ENCODE assay signal across 9 cellular contexts in genomic region chr1:198655464-198656121, GRCh38. TPM values are rescaled to one million over a fixed set of nuclear protein-coding genes. Genes with fewer than 3 reads are reported as not detected.
DNase-seq lines count a peak whose midpoint lies in the region; ATAC-seq and TF ChIP-seq lines count a peak whose summit lies in the region.
"Had no signal": no experiment of that assay in that cellular context is flagged by ENCODE, and none has a peak within 500 bp of the region (broad histone marks: within the 10 kb centered on the region; RNA-seq: fewer than 3 reads in every experiment).

No MANE protein-coding gene starts in this region.

- H3K23ac ChIP-seq in neuronal stem cell (ENCODE audit: low read depth, low read length, poor library complexity): no peak overlapping the region

- peaks cover 38% of the 10 kb centered on the region for H3K36me3 Mint-ChIP-seq in CD8-positive, alpha-beta T cell
- peaks cover 24% of the 10 kb centered on the region for H3K36me3 Mint-ChIP-seq in T-cell

- no peak overlapping the region for H3K4me2 ChIP-seq in neuronal stem cell (ENCODE audit: insufficient read depth, low read length, poor library complexity, severe bottlenecking)

- no peaks in the 10 kb centered on the region for H3K27me3 Mint-ChIP-seq in CD8-positive, alpha-beta T cell (ENCODE audit: low read depth)
- H3K27me3 Mint-ChIP-seq in T-cell: no peaks in the 10 kb centered on the region

- no peak overlapping the region for H3K18ac ChIP-seq in neuronal stem cell (ENCODE audit: low read length)

- H3K4me1 Mint-ChIP-seq in CD8-positive, alpha-beta T cell (ENCODE audit: low read depth): peaks cover 72% of the 10 kb centered on the region
- peaks cover 78 to 82% (median 81%) of the 10 kb centered on the region in 3 donors for H3K4me1 Mint-ChIP-seq in T-cell

- no peak overlapping the region for H2BK15ac ChIP-seq in neuronal stem cell (ENCODE audit: low read length)

- no peaks in the 10 kb centered on the region for H3K9me3 ChIP-seq in CD8-positive, alpha-beta T cell (ENCODE audit: low read length)
- H3K9me3 ChIP-seq in mucosa of rectum (ENCODE audit: control insufficient read depth in 2 of 2, low read length in 2 of 2): no peaks in the 10 kb centered on the region
- H3K9me3 ChIP-seq in sigmoid colon: no peaks in the 10 kb centered on the region
- no peaks in the 10 kb centered on the region for H3K9me3 ChIP-seq in neuronal stem cell (replicated peaks in 1 of 2; ENCODE audit: control insufficient read depth in 2 of 2, insufficient read depth in 1 of 2, low read depth in 1 of 2, low read length in 2 of 2)

- H2AK5ac ChIP-seq in neuronal stem cell (ENCODE audit: low read depth, low read length): no peak overlapping the region

- H2BK12ac ChIP-seq in neuronal stem cell (ENCODE audit: low read length): no peak overlapping the region

- H3K4me3 Mint-ChIP-seq in CD8-positive, alpha-beta T cell: peak overlapping the region; percentile 68
- peak overlapping the region; percentile 54 to 85 (median 68) for H3K4me3 Mint-ChIP-seq in T-cell

- no peak overlapping the region for H4K8ac ChIP-seq in neuronal stem cell (ENCODE audit: low read depth, low read length)

- CTCF ChIA-PET in CD8-positive, alpha-beta T cell (lab: Charles Lee): no interaction called here
- CTCF ChIA-PET in T-cell (lab: Charles Lee): interaction anchor here (0.6 to 2.2 kb wide), 12 partner anchors 7 to 133 kb away, joined by 3 to 31 read pairs (median 4); partner anchors contain the start of gene PTPRC (in 1 of the 2)

- WGBS in sigmoid colon, 2 donors: 78 to 83% methylated on average over 1 of the region's 1 CpG
- WGBS in neuronal stem cell (ENCODE audit: extremely low coverage in 2 of 2, insufficient read length in 2 of 2, insufficient replicate concordance in 1 of 2), 2 donors: no CpG with 5 or more reads among the region's 1 CpG

- H4K91ac ChIP-seq in neuronal stem cell (ENCODE audit: low read depth, low read length, poor library complexity): no peak overlapping the region

- H3K4me1 ChIP-seq in CD8-positive, alpha-beta T cell (ENCODE audit: insufficient read depth, low read length): peaks cover 74% of the 10 kb centered on the region
- H3K4me1 ChIP-seq in mucosa of rectum (ENCODE audit: control insufficient read depth in 2 of 2, insufficient read depth in 2 of 2, low read length in 2 of 2) (peaks cover 3 to 8% of the 10 kb centered on the region in 2 donors), sigmoid colon (peaks cover 0 to 13% (median 5%) of the 10 kb centered on the region in 4 donors), neuronal stem cell (ENCODE audit: control insufficient read depth in 2 of 2, insufficient read depth in 1 of 2, low read depth in 1 of 2, low read length in 2 of 2) (peaks cover 2 to 7% of the 10 kb centered on the region in 2 donors)

- no peak overlapping the region for H2BK120ac ChIP-seq in neuronal stem cell (ENCODE audit: low read depth, low read length)

- H2BK5ac ChIP-seq in neuronal stem cell (ENCODE audit: low read length): no peak overlapping the region

- peak overlapping the region; percentile 43 for H3K4me3 ChIP-seq in CD8-positive, alpha-beta T cell (ENCODE audit: low read depth, low read length)
- H3K4me3 ChIP-seq in mucosa of rectum (ENCODE audit: low read length in 2 of 2): no peak overlapping the region
- H3K4me3 ChIP-seq in sigmoid colon: no peak overlapping the region
- H3K4me3 ChIP-seq in neuronal stem cell (ENCODE audit: low read length in 2 of 2): no peak overlapping the region

- no peaks in the 10 kb centered on the region for H3K27me3 ChIP-seq in CD8-positive, alpha-beta T cell (ENCODE audit: insufficient read depth, low read length)
- no peaks in the 10 kb centered on the region for H3K27me3 ChIP-seq in mucosa of rectum (ENCODE audit: control insufficient read depth in 2 of 2, insufficient read depth in 2 of 2, low read length in 2 of 2)
- H3K27me3 ChIP-seq in sigmoid colon: no peaks in the 10 kb centered on the region
- no peaks in the 10 kb centered on the region for H3K27me3 ChIP-seq in neuronal stem cell (ENCODE audit: control insufficient read depth in 3 of 3, insufficient read depth in 3 of 3, low read depth in 1 of 3, low read length in 3 of 3)

- H3K9me3 Mint-ChIP-seq in CD8-positive, alpha-beta T cell: no peaks in the 10 kb centered on the region
- no peaks in the 10 kb centered on the region for H3K9me3 Mint-ChIP-seq in T-cell

- no peaks in the 10 kb centered on the region for H3K36me3 ChIP-seq in CD8-positive, alpha-beta T cell (ENCODE audit: insufficient read depth, low read length)
- H3K36me3 ChIP-seq in mucosa of rectum (ENCODE audit: control insufficient read depth in 2 of 2, insufficient read depth in 2 of 2, low read length in 2 of 2) (no peaks in the 10 kb centered on the region), sigmoid colon (no peaks in the 10 kb centered on the region), neuronal stem cell (replicated peaks in 1 of 2; ENCODE audit: control insufficient read depth in 2 of 2, insufficient read depth in 2 of 2, low read length in 2 of 2) (no peaks in the 10 kb centered on the region)

- no peak for TF ChIP-seq CTCF in CD8-positive, alpha-beta T cell (IDR thresholded peaks at IDR 0.05)
- no peak for TF ChIP-seq CTCF in sigmoid colon (IDR thresholded peaks at IDR 0.05)

- no peak overlapping the region for H3K9ac ChIP-seq in mucosa of rectum (ENCODE audit: low read depth in 1 of 2, low read length in 2 of 2)
- H3K9ac ChIP-seq in neuronal stem cell (ENCODE audit: low read depth, low read length, poor library complexity): no peak overlapping the region

- H3K14ac ChIP-seq in neuronal stem cell (ENCODE audit: low read length): no peak overlapping the region

- no peak overlapping the region for H3K4ac ChIP-seq in neuronal stem cell (ENCODE audit: low read length)

- TF ChIP-seq EP300 in sigmoid colon (IDR thresholded peaks at IDR 0.05): no peak

- H3K27ac ChIP-seq in CD8-positive, alpha-beta T cell (ENCODE audit: low read depth, low read length): peak overlapping the region; percentile 38
- H3K27ac ChIP-seq in mucosa of rectum (ENCODE audit: low read depth in 2 of 2, low read length in 2 of 2) (peak overlapping the region; percentile 20 to 49), sigmoid colon (peak overlapping the region in 1 of 4 donors; percentile 12), neuronal stem cell (replicated peaks; ENCODE audit: low read length) (no peak overlapping the region)

- intact Hi-C loops in CD8-positive, alpha-beta T cell (cut with DNase I, micrococcal nuclease): loop anchor here (1.0 to 5.0 kb wide), 5 partner anchors 8 to 33 kb away; no protein-coding TSS in a partner anchor
- intact Hi-C loops in sigmoid colon (cut with DNase I): no loop called here

- peak overlapping the region; percentile 90 for H3K27ac Mint-ChIP-seq in CD8-positive, alpha-beta T cell
- peak overlapping the region; percentile 92 to 97 for H3K27ac Mint-ChIP-seq in T-cell

- no peak for DNase-seq in CD8-positive, alpha-beta T cell
- DNase-seq in T-cell (no peak), sigmoid colon (no peak), neuronal stem cell (ENCODE audit: low spot score) (no peak), NCI-H748 (lab: John Stamatoyannopoulos, UW; ENCODE audit: unreplicated experiment) (no peak)
- DNase-seq: activated CD4-positive, alpha-beta T cell treated with anti-CD3 and anti-CD28 coated beads, Interleukin-2, amount 50 U/mL, for 4 hours had no signal

- H3K79me1 ChIP-seq in neuronal stem cell (ENCODE audit: low read depth, low read length): no peaks in the 10 kb centered on the region

- POLR2A ChIA-PET in CD8-positive, alpha-beta T cell (lab: Charles Lee): interaction anchor here (1.4 to 2.9 kb wide), 4 partner anchors 12 to 34 kb away, joined by 3 to 24 read pairs (median 14); no protein-coding TSS in a partner anchor
- POLR2A ChIA-PET in T-cell (lab: Charles Lee): interaction anchor here (0.5 to 3.2 kb wide), 14 partner anchors 9 to 1163 kb away, joined by 3 to 49 read pairs (median 6); no protein-coding TSS in a partner anchor

- no peak for TF ChIP-seq POLR2A in sigmoid colon (IDR thresholded peaks at IDR 0.05)

- ATAC-seq in CD8-positive, alpha-beta T cell: no peak
- ATAC-seq in GM21515 (IDR thresholded peaks at IDR 0.05; ENCODE audit: unreplicated experiment): peak; percentile 30
- no peak for ATAC-seq in T-cell (replicated peaks in 1 of 4)
- no peak for ATAC-seq in HG03025 (IDR thresholded peaks at IDR 0.05; ENCODE audit: low FRiP score, unreplicated experiment)

- H2AFZ ChIP-seq in neuronal stem cell (ENCODE audit: low read length): no peak overlapping the region

RNA-seq across cellular contexts. Expression of gene PTPRC, which starts 16.8 kb away (rescaled TPM):
- total RNA-seq in CD8-positive, alpha-beta T cell: 100 to 1,000 TPM; 603 to 634 TPM
- 100 to 1,000 TPM; 674 to 984 (median 781) TPM for total RNA-seq in T-cell
- 10 to 100 TPM; 11.6 to 18.6 (median 12.2) TPM for total RNA-seq in sigmoid colon
- 10 to 100 TPM in 2 of 3 donors, 1 to 10 TPM in 1; 4.8 to 78.6 (median 16.4) TPM for polyA plus RNA-seq in sigmoid colon
- not detected for polyA plus RNA-seq in neuronal stem cell (2013, experiment 1 of 2)
- not detected for polyA plus RNA-seq in neuronal stem cell (2013, experiment 2 of 2)

Comparison
In these comparisons a context has a peak if more than half of its experiments do, and no peak if none do; other contexts are left out.
1. RNA of gene PTPRC, which starts 16.8 kb away (total RNA-seq): 674 to 984 TPM in T-cell and 603 to 634 TPM in CD8-positive, alpha-beta T cell; 11.6 to 18.6 TPM in sigmoid colon; every median in the first group is over 10 times any median in the second.